In genomic region chr2:201406077-201406662, GRCh38 we compare ENCODE assay signal across 8 cellular contexts. TPM values are rescaled to one million over a fixed set of nuclear protein-coding genes. Genes with fewer than 3 reads are reported as not detected.
DNase-seq lines count a peak whose midpoint lies in the region; ATAC-seq and TF ChIP-seq lines count a peak whose summit lies in the region.

No MANE protein-coding gene starts in this region.

- no peaks in the 10 kb centered on the region for H3K9me3 ChIP-seq in psoas muscle

- no peaks in the 10 kb centered on the region for H3K36me3 ChIP-seq in psoas muscle (ENCODE audit: insufficient read depth in 1 of 2, low read depth in 1 of 2)

- intact Hi-C loops in psoas muscle (cut with DNase I): loop anchor here in 1 of 2 donors (2.0 kb wide), 1 partner anchor 45 kb away; the partner anchor contains the start of genes STRADB and TRAK2

- no peaks in the 10 kb centered on the region for H3K9me3 Mint-ChIP-seq in glutamatergic neuron (ENCODE audit: unreplicated experiment)
- no peaks in the 10 kb centered on the region for H3K9me3 Mint-ChIP-seq in stimulated activated memory B cell treated with anti-CD40 and anti-IgM and Interleukin-4, amounts not matched to agents 10 μg/mL and 1 μg/mL and 100 μg/mL, for 72 hours

- H3K4me1 Mint-ChIP-seq in glutamatergic neuron (ENCODE audit: low read depth, unreplicated experiment): no peaks in the 10 kb centered on the region
- H3K4me1 Mint-ChIP-seq in stimulated activated memory B cell treated with anti-CD40 and anti-IgM and Interleukin-4, amounts not matched to agents 10 μg/mL and 1 μg/mL and 100 μg/mL, for 72 hours: peaks cover 10% of the 10 kb centered on the region

- in situ Hi-C loops in G401 (cut with HindIII; ENCODE audit: low sequenced_read_pairs): no loop called here

- TF ChIP-seq CTCF in epithelial cell of esophagus (IDR thresholded peaks at IDR 0.05; ENCODE audit: insufficient read depth, low read depth, low read length, missing control alignments) (no peak), psoas muscle (IDR thresholded peaks at IDR 0.05) (no peak), glutamatergic neuron (IDR thresholded peaks at IDR 0.05; ENCODE audit: partially characterized antibody, unreplicated experiment) (no peak)

- ATAC-seq in psoas muscle: peak in 3 of 4 donors; percentile 28 to 71 (median 40)
- no peak for ATAC-seq in HG02763 (IDR thresholded peaks at IDR 0.05; ENCODE audit: unreplicated experiment)
- no peak for ATAC-seq in stimulated activated memory B cell treated with anti-CD40 and anti-IgM and Interleukin-4, amounts not matched to agents 10 μg/mL and 1 μg/mL and 100 μg/mL, for 72 hours

- 11 to 16% (median 12%) methylated on average over 3 of the region's 3 CpGs for WGBS in psoas muscle, 3 donors

- no peaks in the 10 kb centered on the region for H3K27me3 ChIP-seq in psoas muscle (ENCODE audit: insufficient read depth in 3 of 3, low read length in 2 of 3)

- H3K4me3 ChIP-seq in epithelial cell of esophagus (ENCODE audit: low read length): no peak overlapping the region
- H3K4me3 ChIP-seq in psoas muscle: peak overlapping the region; percentile 50

- no peaks in the 10 kb centered on the region for H3K36me3 Mint-ChIP-seq in glutamatergic neuron (ENCODE audit: unreplicated experiment)
- peaks cover 22% of the 10 kb centered on the region for H3K36me3 Mint-ChIP-seq in stimulated activated memory B cell treated with anti-CD40 and anti-IgM and Interleukin-4, amounts not matched to agents 10 μg/mL and 1 μg/mL and 100 μg/mL, for 72 hours

- H3K27me3 Mint-ChIP-seq in glutamatergic neuron (ENCODE audit: unreplicated experiment): no peaks in the 10 kb centered on the region
- no peaks in the 10 kb centered on the region for H3K27me3 Mint-ChIP-seq in stimulated activated memory B cell treated with anti-CD40 and anti-IgM and Interleukin-4, amounts not matched to agents 10 μg/mL and 1 μg/mL and 100 μg/mL, for 72 hours

- H3K4me3 Mint-ChIP-seq in glutamatergic neuron (ENCODE audit: unreplicated experiment): no peak overlapping the region
- H3K4me3 Mint-ChIP-seq in stimulated activated memory B cell treated with anti-CD40 and anti-IgM and Interleukin-4, amounts not matched to agents 10 μg/mL and 1 μg/mL and 100 μg/mL, for 72 hours: no peak overlapping the region

- peak overlapping the region; percentile 73 for H3K27ac ChIP-seq in psoas muscle

- no peak overlapping the region for H3K27ac Mint-ChIP-seq in glutamatergic neuron (ENCODE audit: unreplicated experiment)
- no peak overlapping the region for H3K27ac Mint-ChIP-seq in stimulated activated memory B cell treated with anti-CD40 and anti-IgM and Interleukin-4, amounts not matched to agents 10 μg/mL and 1 μg/mL and 100 μg/mL, for 72 hours

- DNase-seq in G401 (ENCODE audit: low spot score): peak; percentile 60
- peak; percentile 79 for DNase-seq in NCI-H460 (ENCODE audit: extremely low read depth, low read depth)
- peak; percentile 69 for DNase-seq in epithelial cell of esophagus (ENCODE audit: low read depth)
- DNase-seq in psoas muscle: no peak
- DNase-seq in NCI-H1092 (lab: John Stamatoyannopoulos, UW): no peak
- no peak for DNase-seq in glutamatergic neuron

- peaks cover 68% of the 10 kb centered on the region for H3K4me1 ChIP-seq in psoas muscle

RNA-seq across cellular contexts. Expression of gene TRAK2, which starts 45.1 kb away (rescaled TPM):
- total RNA-seq in G401 (2014; rRNA removed; shearing (Covaris generic)): 12.5 and 16.7 TPM in 2 replicates
- total RNA-seq in NCI-H460 (2014; rRNA removed; shearing (Covaris generic)): 62.2 and 62.5 TPM in 2 replicates
- 28.2 and 41.0 TPM in 2 replicates for polyA plus RNA-seq in NCI-H460 (2014; cell fraction: nucleus; rRNA removed)
- 10 to 100 TPM; 17.6 to 53.0 (median 36.5) TPM for total RNA-seq in psoas muscle
- polyA plus RNA-seq in psoas muscle: 10 to 100 TPM in 2 of 3 donors, 1 to 10 TPM in 1; 9.8 to 23.4 (median 21.1) TPM
- 58.9 TPM for total RNA-seq in glutamatergic neuron (ENCODE audit: unreplicated experiment)

RNA-seq across cellular contexts. Expression of gene STRADB, which starts 45.4 kb away (rescaled TPM):
- 276 and 285 TPM in 2 replicates for total RNA-seq in G401 (2014; rRNA removed; shearing (Covaris generic))
- 46.1 and 51.5 TPM in 2 replicates for total RNA-seq in NCI-H460 (2014; rRNA removed; shearing (Covaris generic))
- polyA plus RNA-seq in NCI-H460 (2014; cell fraction: nucleus; rRNA removed): 52.6 and 66.4 TPM in 2 replicates
- total RNA-seq in psoas muscle (10 to 100 TPM; 55.9 to 87.3 (median 81.2) TPM), glutamatergic neuron (ENCODE audit: unreplicated experiment) (40.5 TPM)
- 100 to 1,000 TPM in 1 of 3 donors, 10 to 100 TPM in 2; 48.5 to 175 (median 69.9) TPM for polyA plus RNA-seq in psoas muscle

RNA-seq across cellular contexts. Expression of gene FLACC1, which starts 49.0 kb away (rescaled TPM):
- 0.24 and 1.5 TPM in 2 replicates for total RNA-seq in G401 (2014; rRNA removed; shearing (Covaris generic))
- total RNA-seq in NCI-H460 (2014; rRNA removed; shearing (Covaris generic)): 0.45 and 2.1 TPM in 2 replicates
- 0.07 and 2.8 TPM in 2 replicates for polyA plus RNA-seq in NCI-H460 (2014; cell fraction: nucleus; rRNA removed)
- 1 to 10 TPM; 1.7 to 4.3 (median 1.8) TPM for total RNA-seq in psoas muscle
- polyA plus RNA-seq in psoas muscle: 1 to 10 TPM in 1 of 3 donors, under 1 TPM in 2; 0.55 to 3.8 (median 0.82) TPM
- total RNA-seq in glutamatergic neuron (ENCODE audit: unreplicated experiment): 1.2 TPM

Comparison
In these comparisons a context has a peak if more than half of its experiments do, and no peak if none do; other contexts are left out.
1. DNase-seq: peak in G401 (single experiment), NCI-H460 (single experiment) and epithelial cell of esophagus (single experiment); none in psoas muscle (0 of 2), NCI-H1092 (single experiment) and glutamatergic neuron (single experiment).
2. ATAC-seq: peak in psoas muscle (3 of 4); none in HG02763 (single experiment) and stimulated activated memory B cell treated with anti-CD40 and anti-IgM and Interleukin-4, amounts not matched to agents 10 μg/mL and 1 μg/mL and 100 μg/mL, for 72 hours (single experiment).